In genomic region chr20:41567615-41568014, GRCh38 we compare ENCODE assay signal across 16 cellular contexts.
"Had no signal": no experiment of that assay in that cellular context is flagged by ENCODE, and none has a peak within 500 bp of the region (broad histone marks: within the 10 kb centered on the region; RNA-seq: fewer than 3 reads in every experiment).

No MANE protein-coding gene starts in this region.

- H3K4me3 Mint-ChIP-seq: nephron progenitor cell, type B pancreatic cell had no signal

- H3K27me3 ChIP-seq: heart left ventricle, right lobe of liver had no signal

- ATAC-seq: esophagus mucosa; naive thymus-derived CD4-positive, alpha-beta T cell; right lobe of liver had no signal

- H2AFZ ChIP-seq: parathyroid adenoma had no signal

- H3K9ac ChIP-seq: parathyroid adenoma had no signal

- DNase-seq: effector memory CD4-positive, alpha-beta T cell; heart left ventricle; hypothalamus; left ventricle myocardium inferior; mesenchymal stem cell; midbrain; naive thymus-derived CD4-positive, alpha-beta T cell; nephron progenitor cell; right lobe of liver; stimulated activated CD4-positive, alpha-beta T cell treated with anti-CD3 and anti-CD28 coated beads, Interleukin-2, amount 100 ng/mL, for 24 hours; stimulated activated naive CD4-positive, alpha-beta T cell treated with Interleukin-2 at 50 U/mL for 16 hours had no signal

- H3K4me3 ChIP-seq: heart left ventricle, left ventricle myocardium inferior, lung, prostate gland, right lobe of liver had no signal

- H3K27me3 Mint-ChIP-seq: naive thymus-derived CD4-positive, alpha-beta T cell; type B pancreatic cell had no signal

- H3K27ac ChIP-seq: heart left ventricle, left ventricle myocardium inferior, parathyroid adenoma, prostate gland, right lobe of liver had no signal

- H3K36me3 ChIP-seq: heart left ventricle, left ventricle myocardium inferior, prostate gland, right lobe of liver had no signal

- H3K27ac Mint-ChIP-seq: nephron progenitor cell, type B pancreatic cell had no signal

- H3K9me3 ChIP-seq: heart left ventricle, left ventricle myocardium inferior, prostate gland, right lobe of liver had no signal
